In genomic region chr2:178193496-178193822, GRCh38 we compare ENCODE assay signal across 8 cellular contexts. TPM values are rescaled to one million over a fixed set of nuclear protein-coding genes. Genes with fewer than 3 reads are reported as not detected.
DNase-seq lines count a peak whose midpoint lies in the region; ATAC-seq and TF ChIP-seq lines count a peak whose summit lies in the region.

No MANE protein-coding gene starts in this region.

- H3K27me3 Mint-ChIP-seq in HFFc6 (ENCODE audit: insufficient read depth): peaks cover 6% of the 10 kb centered on the region
- peaks cover 52% of the 10 kb centered on the region for H3K27me3 Mint-ChIP-seq in mesothelial cell of epicardium (ENCODE audit: low read depth)

- in situ Hi-C loops in brain microvascular endothelial cell (cut with HindIII; ENCODE audit: low pct_ligation_motif_present, low sequenced_read_pairs): no loop called here

- H3K4me1 Mint-ChIP-seq in HFFc6 (ENCODE audit: low read depth): peaks cover 34% of the 10 kb centered on the region
- peaks cover 10% of the 10 kb centered on the region for H3K4me1 Mint-ChIP-seq in mesothelial cell of epicardium

- peak overlapping the region; percentile 88 for H3K4me3 Mint-ChIP-seq in HFFc6
- H3K4me3 Mint-ChIP-seq in mesothelial cell of epicardium: peak overlapping the region; percentile 76

- no peaks in the 10 kb centered on the region for H3K27me3 ChIP-seq in brain microvascular endothelial cell (replicated peaks)

- TF ChIP-seq POLR2A in erythroblast (IDR thresholded peaks at IDR 0.05; ENCODE audit: low read length): no peak

- TF ChIP-seq CTCF in 22Rv1 (IDR thresholded peaks at IDR 0.05) (no peak), HFFc6 (IDR thresholded peaks at IDR 0.05) (no peak), brain microvascular endothelial cell (IDR thresholded peaks at IDR 0.05; ENCODE audit: low read depth, low read length, missing control alignments) (no peak), mesothelial cell of epicardium (IDR thresholded peaks at IDR 0.05; ENCODE audit: unreplicated experiment) (no peak)

- DNase-seq in HFFc6 (no peak), brain microvascular endothelial cell (no peak), mesothelial cell of epicardium (ENCODE audit: low spot score in 2 of 2, unreplicated experiment in 2 of 2) (no peak), globus pallidus (ENCODE audit: low spot score) (no peak), dermis blood vessel endothelial cell (no peak), erythroblast (lab: John Stamatoyannopoulos, UW) (no peak)

- no peaks in the 10 kb centered on the region for H3K9me3 Mint-ChIP-seq in HFFc6
- no peaks in the 10 kb centered on the region for H3K9me3 Mint-ChIP-seq in mesothelial cell of epicardium

- no peaks in the 10 kb centered on the region for H3K36me3 Mint-ChIP-seq in HFFc6 (ENCODE audit: low read depth)
- H3K36me3 Mint-ChIP-seq in mesothelial cell of epicardium: no peaks in the 10 kb centered on the region

- H3K27ac Mint-ChIP-seq in HFFc6 (peak overlapping the region; percentile 73), mesothelial cell of epicardium (no peak overlapping the region)

- no peaks in the 10 kb centered on the region for H3K36me3 ChIP-seq in brain microvascular endothelial cell (replicated peaks)

- ATAC-seq in HG03280 (IDR thresholded peaks at IDR 0.05; ENCODE audit: unreplicated experiment): no peak

- H3K27ac ChIP-seq in 22Rv1: peak overlapping the region; percentile 78
- H3K27ac ChIP-seq in brain microvascular endothelial cell: no peak overlapping the region

- peak overlapping the region; percentile 82 for H3K4me3 ChIP-seq in brain microvascular endothelial cell (ENCODE audit: low read depth, low read length)

RNA-seq across cellular contexts. Expression of gene OSBPL6, which starts 0.9 kb away (rescaled TPM):
- total RNA-seq in HFFc6 (2021; fragmentation: NEBNext Ultra II Directional; extraction: Animal tissue kit (Norgen Biotek cat#: 25700)): 1 to 10 TPM; 2.4 to 7.5 (median 3.3) TPM
- total RNA-seq in mesothelial cell of epicardium (2.1 to 3.1 TPM (median 2.8 TPM) in 3 replicates), dermis blood vessel endothelial cell (4.1 and 5.3 TPM in 2 replicates)
